In the genomic region with DNA sequence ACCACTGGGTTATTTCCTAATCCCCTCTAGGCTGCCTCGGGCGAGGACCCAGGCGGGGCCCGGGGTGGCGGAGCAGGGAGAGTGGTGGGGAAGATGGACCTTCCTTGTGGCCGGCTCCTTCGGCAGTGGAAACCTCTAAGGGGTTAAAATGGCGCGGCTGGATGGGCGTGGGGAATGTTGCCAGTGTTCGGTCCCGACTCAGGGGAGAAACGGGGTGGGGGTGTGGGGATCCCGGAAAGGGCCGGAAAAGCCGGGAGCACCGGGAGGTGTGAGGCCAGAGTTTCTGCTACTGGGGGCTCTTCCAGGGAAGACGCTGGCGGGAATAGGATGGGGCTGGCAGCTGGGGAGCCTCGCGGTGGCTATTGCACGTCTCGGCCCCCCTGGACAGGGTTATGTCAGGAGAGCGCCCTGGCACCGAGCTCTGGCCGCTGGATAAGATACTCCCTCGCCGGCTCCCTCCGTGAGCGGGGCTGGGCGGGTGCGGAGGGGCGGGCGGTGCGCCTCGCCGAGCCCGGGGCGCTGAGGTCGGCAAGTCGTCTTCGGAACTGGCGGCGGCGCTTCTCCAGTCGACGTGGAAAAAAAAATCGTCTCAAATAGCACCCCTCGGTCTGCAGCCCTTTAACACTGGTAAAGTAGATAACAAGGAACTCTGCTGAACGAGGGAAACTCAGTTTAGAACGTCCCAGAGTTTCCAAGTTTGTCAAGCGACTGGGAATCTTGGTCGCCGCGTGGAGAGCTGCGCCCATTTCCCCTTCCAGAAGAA, we compare ENCODE assay signal across 1 cellular context.
TF ChIP-seq lines count a peak whose summit lies in the region.

No MANE protein-coding gene starts in this region.

TF ChIP-seq in HCT116, 20 proteins besides CTCF, POLR2A, EP300 and RAD21 (continued from another document):
- no peak for TF ChIP-seq ZFX (IDR thresholded peaks at IDR 0.05)
- TF ChIP-seq, protein P1, sequence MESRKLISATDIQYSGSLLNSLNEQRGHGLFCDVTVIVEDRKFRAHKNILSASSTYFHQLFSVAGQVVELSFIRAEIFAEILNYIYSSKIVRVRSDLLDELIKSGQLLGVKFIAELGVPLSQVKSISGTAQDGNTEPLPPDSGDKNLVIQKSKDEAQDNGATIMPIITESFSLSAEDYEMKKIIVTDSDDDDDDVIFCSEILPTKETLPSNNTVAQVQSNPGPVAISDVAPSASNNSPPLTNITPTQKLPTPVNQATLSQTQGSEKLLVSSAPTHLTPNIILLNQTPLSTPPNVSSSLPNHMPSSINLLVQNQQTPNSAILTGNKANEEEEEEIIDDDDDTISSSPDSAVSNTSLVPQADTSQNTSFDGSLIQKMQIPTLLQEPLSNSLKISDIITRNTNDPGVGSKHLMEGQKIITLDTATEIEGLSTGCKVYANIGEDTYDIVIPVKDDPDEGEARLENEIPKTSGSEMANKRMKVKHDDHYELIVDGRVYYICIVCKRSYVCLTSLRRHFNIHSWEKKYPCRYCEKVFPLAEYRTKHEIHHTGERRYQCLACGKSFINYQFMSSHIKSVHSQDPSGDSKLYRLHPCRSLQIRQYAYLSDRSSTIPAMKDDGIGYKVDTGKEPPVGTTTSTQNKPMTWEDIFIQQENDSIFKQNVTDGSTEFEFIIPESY (IDR thresholded peaks at IDR 0.05; ENCODE audit: extremely low read depth, insufficient replicate concordance, low read length) = no peak
- no peak for TF ChIP-seq EZH2phosphoT487 (IDR thresholded peaks at IDR 0.05; ENCODE audit: borderline replicate concordance)
- TF ChIP-seq CBX3 (IDR thresholded peaks at IDR 0.05; ENCODE audit: low read depth) = no peak
- no peak for TF ChIP-seq CEBPB (IDR thresholded peaks at IDR 0.05; ENCODE audit: low read depth)
- TF ChIP-seq SP1 (IDR thresholded peaks at IDR 0.05; ENCODE audit: low read depth) = no peak
- TF ChIP-seq, protein P2, sequence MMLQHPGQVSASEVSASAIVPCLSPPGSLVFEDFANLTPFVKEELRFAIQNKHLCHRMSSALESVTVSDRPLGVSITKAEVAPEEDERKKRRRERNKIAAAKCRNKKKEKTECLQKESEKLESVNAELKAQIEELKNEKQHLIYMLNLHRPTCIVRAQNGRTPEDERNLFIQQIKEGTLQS (IDR thresholded peaks at IDR 0.05) = no peak
